ENCODE assay signal across 32 cellular contexts in the genomic region with DNA sequence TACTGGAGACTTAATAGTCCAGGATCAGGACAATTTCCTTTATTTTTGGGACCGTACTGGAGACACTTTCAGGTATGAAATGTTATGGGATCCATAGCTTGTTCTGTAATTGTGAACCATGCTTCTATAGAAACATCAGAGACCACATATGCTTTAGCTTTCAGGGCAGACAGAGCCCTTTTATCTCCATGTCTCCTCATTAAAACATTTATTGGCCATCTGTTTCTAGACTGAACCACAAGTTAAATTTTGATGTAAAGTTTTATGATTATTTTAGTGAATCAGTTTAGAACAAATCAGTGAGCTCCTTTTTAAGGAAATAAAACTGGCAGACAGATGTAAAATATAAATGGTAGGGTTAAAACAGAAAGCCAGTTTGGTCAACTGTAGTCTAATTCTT.
"Had no signal": no experiment of that assay in that cellular context is flagged by ENCODE, and none has a peak within 500 bp of the region (broad histone marks: within the 10 kb centered on the region; RNA-seq: fewer than 3 reads in every experiment).

No MANE protein-coding gene starts in this region.

- DNase-seq: activated B cell treated with CpG ODN at 0.5 μM for 24 hours; activated CD4-positive, alpha-beta memory T cell treated with anti-CD3 and anti-CD28 coated beads for 36 hours; activated CD4-positive, alpha-beta T cell treated with anti-CD3 and anti-CD28 coated beads for 4 hours; activated CD4-positive, alpha-beta T cell treated with anti-CD3 and anti-CD28 coated beads, Interleukin-2, amount 10 ng/mL, durations not matched to agents 24 days and 14 days; activated CD4-positive, alpha-beta T cell treated with anti-CD3 and anti-CD28 coated beads, Interleukin-2, amount 50 U/mL, for 1 hour; activated CD4-positive, alpha-beta T cell treated with anti-CD3 and anti-CD28 coated beads, Interleukin-2, amount 50 U/mL, for 4 hours; activated CD4-positive, CD25-positive, alpha-beta regulatory T cell treated with anti-CD3 and anti-CD28 coated beads, Interleukin-2, amount 50 U/mL, for 72 hours; activated CD8-positive, alpha-beta memory T cell treated with anti-CD3 and anti-CD28 coated beads, Interleukin-2, amount 50 U/mL, for 4 hours; activated CD8-positive, alpha-beta T cell treated with anti-CD3 and anti-CD28 coated beads for 36 hours; activated effector memory CD4-positive, alpha-beta T cell treated with anti-CD3 and anti-CD28 coated beads, Interleukin-2, amount 50 U/mL, for 16 hours; activated gamma-delta T cell treated with Interleukin-2 at 50 U/mL for 16 hours; activated naive CD4-positive, alpha-beta T cell; activated naive CD4-positive, alpha-beta T cell treated with anti-CD3 and anti-CD28 coated beads for 36 hours; activated naive CD4-positive, alpha-beta T cell treated with anti-CD3 and anti-CD28 coated beads, Interleukin-2, amount 50 U/mL, for 16 hours; activated naive CD8-positive, alpha-beta T cell treated with anti-CD3 and anti-CD28 coated beads for 36 hours; activated T-cell treated with anti-CD3 and anti-CD28 coated beads for 4 hours; activated T-cell treated with anti-CD3 and anti-CD28 coated beads, Interleukin-2, amount 50 U/mL, for 1 hour; activated T-cell treated with anti-CD3 and anti-CD28 coated beads, Interleukin-2, amount 50 U/mL, for 4 hours; activated T-cell treated with anti-CD3 and anti-CD28 coated beads, Interleukin-2, amount 50 U/mL, for 72 hours; adrenal gland; amniotic stem cell; aorta; body of pancreas; brain microvascular endothelial cell; central memory CD4-positive, alpha-beta T cell; T-helper 1 cell; T-helper 2 cell; T-helper 9 cell had no signal

- H3K9me3 ChIP-seq: adrenal gland, body of pancreas, breast epithelium had no signal

- H3K36me3 ChIP-seq: adrenal gland, brain microvascular endothelial cell, breast epithelium had no signal

- H3K4me1 ChIP-seq: adrenal gland, body of pancreas, breast epithelium had no signal

- ATAC-seq: activated CD8-positive, alpha-beta T cell treated with anti-CD3 and anti-CD28 coated beads for 36 hours; activated naive CD4-positive, alpha-beta T cell treated with anti-CD3 and anti-CD28 coated beads, Interleukin-2, amount 50 U/mL, for 72 hours; activated T-cell treated with anti-CD3 and anti-CD28 coated beads, Interleukin-2, amount 50 U/mL, for 4 hours; activated T-cell treated with anti-CD3 and anti-CD28 coated beads, Interleukin-2, amount 50 U/mL, for 72 hours; activated T-helper 17 cell treated with anti-CD3 and anti-CD28 coated beads, Interleukin-2, amount 50 U/mL, for 72 hours; body of pancreas had no signal

- H3K4me3 ChIP-seq: adrenal gland, body of pancreas, breast epithelium had no signal

- H3K27me3 ChIP-seq: adrenal gland, body of pancreas, brain microvascular endothelial cell, breast epithelium had no signal

- H3K27ac ChIP-seq: adrenal gland, body of pancreas, brain microvascular endothelial cell, breast epithelium, VCaP had no signal
